In the genomic region with DNA sequence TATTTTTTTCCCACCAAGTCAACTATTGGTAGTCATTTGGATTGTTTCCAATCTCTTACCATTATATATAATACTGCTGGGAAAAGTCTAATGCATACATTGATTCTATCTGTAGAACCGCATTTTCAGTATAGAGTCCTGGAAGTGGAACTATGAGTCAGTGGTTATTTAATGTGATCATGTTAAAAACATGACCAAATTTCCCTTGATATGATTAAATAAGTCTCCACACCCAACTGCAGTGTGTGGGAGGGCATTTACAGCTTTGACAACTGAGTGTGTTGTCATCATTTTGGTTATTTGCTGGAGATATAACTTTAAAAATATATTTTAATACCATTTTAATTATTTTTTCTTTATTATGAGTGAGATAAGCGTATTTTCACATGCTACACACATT, we compare ENCODE assay signal across 22 cellular contexts.
"Had no signal": no experiment of that assay in that cellular context is flagged by ENCODE, and none has a peak within 500 bp of the region (broad histone marks: within the 10 kb centered on the region; RNA-seq: fewer than 3 reads in every experiment).

No MANE protein-coding gene starts in this region.

- FAIRE-seq: frontal cortex had no signal

- H3K4me1 Mint-ChIP-seq: naive B cell; stimulated activated memory B cell treated with anti-CD40 and anti-IgM and Interleukin-4, amounts not matched to agents 10 μg/mL and 1 μg/mL and 100 μg/mL, for 72 hours had no signal

- DNase-seq: heart left ventricle; hippocampal formation; left colon; left ventricle myocardium superior; mesendoderm; naive B cell; right lobe of liver; spleen; stimulated activated CD4-positive, alpha-beta T cell treated with anti-CD3 and anti-CD28 coated beads, Interleukin-15, amount 100 ng/mL, for 24 hours; stimulated activated CD4-positive, alpha-beta T cell treated with anti-CD3 and anti-CD28 coated beads, Interleukin-1b, Interleukin-23, amount 100 ng/mL, for 48 hours; stimulated activated CD4-positive, alpha-beta T cell treated with anti-CD3 and anti-CD28 coated beads, Interleukin-4, amount 100 ng/mL, for 24 hours; tibial artery; upper lobe of left lung; uterus had no signal

- H3K27me3 Mint-ChIP-seq: dendritic cell treated with granulocyte-macrophage colony-stimulating factor and Interleukin-4, amounts not matched to agents 40 ng/mL and 50 ng/mL, for 4 days; naive B cell; stimulated activated memory B cell treated with anti-CD40 and anti-IgM and Interleukin-4, amounts not matched to agents 10 μg/mL and 1 μg/mL and 100 μg/mL, for 72 hours; stimulated activated naive CD8-positive, alpha-beta T cell treated with anti-CD3 and anti-CD28 coated beads, Interleukin-15, Interleukin-2, amounts not matched to agents 100 ng/mL and 50 ng/mL, for 24 hours had no signal

- H3K36me3 ChIP-seq: heart left ventricle, prostate gland, right lobe of liver, spleen, tibial artery, upper lobe of left lung, uterus had no signal

- H3K9me3 ChIP-seq: prostate gland, right lobe of liver, tibial artery, upper lobe of left lung, uterus had no signal

- H3K79me2 ChIP-seq: parathyroid adenoma had no signal

- H3K9me3 Mint-ChIP-seq: nephron had no signal

- ATAC-seq: heart left ventricle; left colon; left ventricle myocardium superior; right lobe of liver; stimulated activated memory B cell treated with anti-CD40 and anti-IgM and Interleukin-4, amounts not matched to agents 10 μg/mL and 1 μg/mL and 100 μg/mL, for 72 hours had no signal

- H3K4me3 ChIP-seq: heart left ventricle, lung, prostate gland, right lobe of liver, spleen, tibial artery, upper lobe of left lung, uterus had no signal

- H3K27ac Mint-ChIP-seq: dendritic cell treated with granulocyte-macrophage colony-stimulating factor and Interleukin-4, amounts not matched to agents 40 ng/mL and 50 ng/mL, for 4 days; naive B cell; nephron; stimulated activated memory B cell treated with anti-CD40 and anti-IgM and Interleukin-4, amounts not matched to agents 10 μg/mL and 1 μg/mL and 100 μg/mL, for 72 hours; stimulated activated naive CD8-positive, alpha-beta T cell treated with anti-CD3 and anti-CD28 coated beads, Interleukin-15, Interleukin-2, amounts not matched to agents 100 ng/mL and 50 ng/mL, for 24 hours had no signal

- H3K4me1 ChIP-seq: heart left ventricle, parathyroid adenoma, prostate gland, right lobe of liver, spleen, tibial artery, upper lobe of left lung, uterus had no signal

- H3K4me3 Mint-ChIP-seq: dendritic cell treated with granulocyte-macrophage colony-stimulating factor and Interleukin-4, amounts not matched to agents 40 ng/mL and 50 ng/mL, for 4 days; naive B cell; nephron; stimulated activated memory B cell treated with anti-CD40 and anti-IgM and Interleukin-4, amounts not matched to agents 10 μg/mL and 1 μg/mL and 100 μg/mL, for 72 hours; stimulated activated naive CD8-positive, alpha-beta T cell treated with anti-CD3 and anti-CD28 coated beads, Interleukin-15, Interleukin-2, amounts not matched to agents 100 ng/mL and 50 ng/mL, for 24 hours had no signal

- H3K36me3 Mint-ChIP-seq: naive B cell; stimulated activated memory B cell treated with anti-CD40 and anti-IgM and Interleukin-4, amounts not matched to agents 10 μg/mL and 1 μg/mL and 100 μg/mL, for 72 hours had no signal

- H3K27me3 ChIP-seq: heart left ventricle, right lobe of liver, spleen, tibial artery, upper lobe of left lung, uterus had no signal

- H2AFZ ChIP-seq: parathyroid adenoma had no signal

- H3K27ac ChIP-seq: heart left ventricle, parathyroid adenoma, prostate gland, right lobe of liver, spleen, tibial artery, upper lobe of left lung, uterus had no signal

- H3K9ac ChIP-seq: parathyroid adenoma had no signal
